ENCODE assay signal across 1 cellular context in the genomic region with DNA sequence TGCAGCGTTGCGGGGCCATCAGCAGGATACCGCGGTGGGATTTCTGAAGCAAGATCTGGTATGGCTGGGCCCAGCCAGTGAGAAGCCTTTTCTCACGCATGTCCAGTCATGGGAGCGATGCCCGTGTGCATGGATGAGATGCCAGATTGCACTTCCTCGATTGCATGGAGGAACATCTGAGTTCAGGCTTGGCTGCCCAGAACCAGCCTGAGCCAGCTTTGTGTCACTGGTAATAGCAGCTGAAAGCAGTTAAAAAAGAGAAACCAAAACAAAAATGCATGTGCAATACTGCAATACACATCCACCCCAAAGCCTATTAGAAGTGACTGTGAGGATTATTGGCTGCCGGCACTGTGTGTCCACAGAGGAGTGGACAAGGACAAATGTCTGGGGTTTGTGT.
TF ChIP-seq lines count a peak whose summit lies in the region.

No MANE protein-coding gene starts in this region.

TF ChIP-seq in IMR-90, 13 proteins besides CTCF, POLR2A, EP300 and RAD21 (continued from another document):
- TF ChIP-seq MAZ (IDR thresholded peaks at IDR 0.05; ENCODE audit: borderline replicate concordance, low read depth, low read length) (no peak), MAFK (IDR thresholded peaks at IDR 0.05; ENCODE audit: low read depth, low read length) (no peak), FOS (IDR thresholded peaks at IDR 0.05; ENCODE audit: low read depth, low read length) (no peak)
TF ChIP-seq in IMR-90: peak in this region for 0.
